In the genomic region with DNA sequence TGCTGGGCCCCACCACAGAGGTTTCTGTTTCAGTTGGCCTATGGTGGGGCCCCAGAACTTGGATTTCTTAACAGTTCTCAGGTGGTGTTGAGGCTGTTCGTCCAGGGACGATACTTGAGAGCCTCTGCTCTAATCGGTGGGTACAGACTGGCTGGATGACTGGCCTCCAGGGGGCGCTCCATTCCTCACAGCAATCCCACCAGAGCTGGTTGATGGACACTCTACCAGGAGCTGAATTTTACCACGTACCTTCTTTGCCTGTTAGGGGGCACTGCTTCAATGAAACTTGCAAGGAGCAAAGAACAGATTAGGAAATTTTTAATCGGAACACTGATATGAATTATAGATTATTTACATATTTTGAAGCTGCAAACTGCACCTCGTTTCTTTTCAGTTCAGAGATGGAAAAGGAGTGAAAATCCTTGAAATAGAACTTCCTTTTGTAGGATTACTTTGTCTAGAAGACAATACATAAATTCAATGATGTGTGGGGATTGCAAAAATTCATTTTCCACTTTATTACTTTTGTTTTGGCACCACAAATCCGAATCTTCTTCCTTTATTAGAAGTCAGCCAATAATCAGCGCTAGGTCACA, we compare ENCODE assay signal across 8 cellular contexts. TPM values are rescaled to one million over a fixed set of nuclear protein-coding genes. Genes with fewer than 3 reads are reported as not detected.
DNase-seq lines count a peak whose midpoint lies in the region; ATAC-seq, FAIRE-seq and TF ChIP-seq lines count a peak whose summit lies in the region.

No MANE protein-coding gene starts in this region.

- H3K36me3 ChIP-seq in SK-N-SH (replicated peaks in 1 of 2; ENCODE audit: control insufficient read depth in 1 of 2, insufficient read depth in 2 of 2, low read length in 1 of 2) = no peaks in the 10 kb centered on the region

- POLR2A ChIA-PET in SK-N-SH (lab: Yijun Ruan, JAX) = no interaction called here

- H2AFZ ChIP-seq in SK-N-SH (ENCODE audit: low read depth) = 0 out of 2 replicates have a peak overlapping the region, but pooled peaks have one; percentile 50

- H3K27me3 ChIP-seq in SK-N-SH (ENCODE audit: insufficient read depth) = no peaks in the 10 kb centered on the region

- no peak for TF ChIP-seq EP300 in SK-N-SH (IDR thresholded peaks at IDR 0.05; ENCODE audit: borderline replicate concordance in 1 of 2, low read depth in 1 of 2, low read length in 1 of 2)

- TF ChIP-seq RAD21 in SK-N-SH (IDR thresholded peaks at IDR 0.05; ENCODE audit: low read length) = peak; percentile 71

- no peaks in the 10 kb centered on the region for H4K20me1 ChIP-seq in SK-N-SH (ENCODE audit: insufficient read depth)

- CTCF ChIA-PET in SK-N-SH (lab: Yijun Ruan, JAX) = interaction anchor here (0.7 to 3.9 kb wide), 54 partner anchors 9 to 346 kb away, joined by 3 to 48 read pairs (median 5); partner anchors contain the start of genes FKBP9, KBTBD2 and RP9
- CTCF ChIA-PET in activated naive CD4-positive, alpha-beta T cell treated with anti-CD3 and anti-CD28 coated beads, Interleukin-2, amount 10 ng/mL, durations not matched to agents 7 days and 5 days (lab: Charles Lee) = interaction anchor here (0.6 to 4.6 kb wide), 36 partner anchors 11 to 390 kb away, joined by 3 to 67 read pairs (median 5); partner anchors contain the start of genes FKBP9 and RP9

- WGBS in SK-N-SH (ENCODE audit: low lambda C conversion rate) = 43% methylated on average over 9 of the region's 9 CpGs

- H3K4me2 ChIP-seq in SK-N-SH = no peak overlapping the region

- no peak for FAIRE-seq in urothelium cell line (lab: Jason Lieb, UNC)

- no peaks in the 10 kb centered on the region for H3K79me2 ChIP-seq in SK-N-SH (ENCODE audit: insufficient read depth)

- H3K36me3 Mint-ChIP-seq in activated naive CD4-positive, alpha-beta T cell treated with anti-CD3 and anti-CD28 coated beads, Interleukin-2, amount 10 ng/mL, durations not matched to agents 7 days and 5 days = no peaks in the 10 kb centered on the region

- H3K27ac Mint-ChIP-seq in activated naive CD4-positive, alpha-beta T cell treated with anti-CD3 and anti-CD28 coated beads, Interleukin-2, amount 10 ng/mL, durations not matched to agents 7 days and 5 days = no peak overlapping the region

- H3K9me2 ChIP-seq in SK-N-SH = no peaks in the 10 kb centered on the region

- peaks cover 33% of the 10 kb centered on the region for H3K27me3 Mint-ChIP-seq in activated naive CD4-positive, alpha-beta T cell treated with anti-CD3 and anti-CD28 coated beads, Interleukin-2, amount 10 ng/mL, durations not matched to agents 7 days and 5 days

- peak overlapping the region in 1 of 2 experiments; percentile 46; a peak in 2 of 4 replicates for H3K4me3 ChIP-seq in SK-N-SH (ENCODE audit: low read depth in 2 of 2, low read length in 1 of 2)

- no peak overlapping the region for H3K4me3 Mint-ChIP-seq in activated naive CD4-positive, alpha-beta T cell treated with anti-CD3 and anti-CD28 coated beads, Interleukin-2, amount 10 ng/mL, durations not matched to agents 7 days and 5 days

- no peaks in the 10 kb centered on the region for H3F3A ChIP-seq in SK-N-SH (replicated peaks; ENCODE audit: insufficient read depth)

- no peak overlapping the region for H3K9ac ChIP-seq in SK-N-SH

- peak; percentile 76 for DNase-seq in GF-D8 (lab: John Stamatoyannopoulos, UW)
- DNase-seq in KG1 (lab: John Stamatoyannopoulos, UW) = peak; percentile 70
- DNase-seq in SK-N-SH = peak; percentile 72
- peak; percentile 92 for DNase-seq in activated naive CD4-positive, alpha-beta T cell treated with anti-CD3 and anti-CD28 coated beads, Interleukin-2, amount 10 ng/mL, durations not matched to agents 7 days and 5 days
- peak; percentile 95 for DNase-seq in Right ventricle myocardium superior
- DNase-seq in posterior vena cava (ENCODE audit: low spot score) = peak; percentile 95
- DNase-seq in urothelium cell line (ENCODE audit: low spot score) = peak; percentile 80

- H3K4me1 ChIP-seq in SK-N-SH (ENCODE audit: control insufficient read depth in 1 of 2, insufficient read depth in 2 of 2, low read depth in 1 of 2, low read length in 1 of 2) = peaks cover 0 to 3% of the 10 kb centered on the region in 2 experiments; a peak in 1 of 4 replicates

- peak; percentile 100 for ATAC-seq in GM21825 (IDR thresholded peaks at IDR 0.05; ENCODE audit: unreplicated experiment)
- ATAC-seq in Right ventricle myocardium superior (ENCODE audit: poor library complexity) = peak; percentile 100

- H3K9me3 ChIP-seq in SK-N-SH = no peaks in the 10 kb centered on the region

- peak; percentile 90 for TF ChIP-seq CTCF in SK-N-SH (IDR thresholded peaks at IDR 0.05)

- H3K9me3 Mint-ChIP-seq in activated naive CD4-positive, alpha-beta T cell treated with anti-CD3 and anti-CD28 coated beads, Interleukin-2, amount 10 ng/mL, durations not matched to agents 7 days and 5 days = no peaks in the 10 kb centered on the region

- H3K4me1 Mint-ChIP-seq in activated naive CD4-positive, alpha-beta T cell treated with anti-CD3 and anti-CD28 coated beads, Interleukin-2, amount 10 ng/mL, durations not matched to agents 7 days and 5 days = peaks cover 9% of the 10 kb centered on the region

- intact Hi-C loops in Right ventricle myocardium superior (cut with DNase I) (loop anchor here (5.0 kb wide), 1 partner anchor 96 kb away; no protein-coding TSS in a partner anchor), posterior vena cava (cut with DNase I) (no loop called here)

- no peak overlapping the region for H3K27ac ChIP-seq in SK-N-SH (ENCODE audit: low read depth in 2 of 2, low read length in 1 of 2)

TF ChIP-seq in SK-N-SH, 30 proteins besides CTCF, POLR2A, EP300 and RAD21:
- TF ChIP-seq SIN3A (IDR thresholded peaks at IDR 0.05; ENCODE audit: borderline replicate concordance, low read depth, low read length) (no peak), SMC3 (IDR thresholded peaks at IDR 0.05; ENCODE audit: low read depth, low read length) (peak; percentile 61; the same call in 1 of the 2 replicates), RCOR1 (IDR thresholded peaks at IDR 0.05; ENCODE audit: low read length) (0 out of 2 replicates have a peak, but pooled peaks have one; percentile 30), GABPA (IDR thresholded peaks at IDR 0.05; ENCODE audit: low read depth) (0 out of 2 replicates have a peak, but pooled peaks have one; percentile 19), PBX3 (IDR thresholded peaks at IDR 0.05) (peak; percentile 73)
- TF ChIP-seq, protein P1, sequence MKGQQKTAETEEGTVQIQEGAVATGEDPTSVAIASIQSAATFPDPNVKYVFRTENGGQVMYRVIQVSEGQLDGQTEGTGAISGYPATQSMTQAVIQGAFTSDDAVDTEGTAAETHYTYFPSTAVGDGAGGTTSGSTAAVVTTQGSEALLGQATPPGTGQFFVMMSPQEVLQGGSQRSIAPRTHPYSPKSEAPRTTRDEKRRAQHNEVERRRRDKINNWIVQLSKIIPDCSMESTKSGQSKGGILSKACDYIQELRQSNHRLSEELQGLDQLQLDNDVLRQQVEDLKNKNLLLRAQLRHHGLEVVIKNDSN (IDR thresholded peaks at IDR 0.05; ENCODE audit: borderline replicate concordance, low read depth) = no peak

RNA-seq across cellular contexts. Expression of gene KBTBD2, which starts 44.8 kb away (rescaled TPM):
- 23.6 and 28.3 TPM in 2 replicates for polyA plus RNA-seq in SK-N-SH (2012; rRNA removed)
- 32.5 and 37.1 TPM in 2 replicates for polyA plus RNA-seq in SK-N-SH (2012; cell fraction: cytosol; rRNA removed)
- 18.4 and 43.0 TPM in 2 replicates for polyA plus RNA-seq in SK-N-SH (2012; cell fraction: nucleus; rRNA removed)
- 25.1 TPM for total RNA-seq in Right ventricle myocardium superior
- total RNA-seq in posterior vena cava = 10 to 100 TPM; 24.1 to 34.8 TPM
